ENCODE assay signal across 9 cellular contexts in the genomic region with DNA sequence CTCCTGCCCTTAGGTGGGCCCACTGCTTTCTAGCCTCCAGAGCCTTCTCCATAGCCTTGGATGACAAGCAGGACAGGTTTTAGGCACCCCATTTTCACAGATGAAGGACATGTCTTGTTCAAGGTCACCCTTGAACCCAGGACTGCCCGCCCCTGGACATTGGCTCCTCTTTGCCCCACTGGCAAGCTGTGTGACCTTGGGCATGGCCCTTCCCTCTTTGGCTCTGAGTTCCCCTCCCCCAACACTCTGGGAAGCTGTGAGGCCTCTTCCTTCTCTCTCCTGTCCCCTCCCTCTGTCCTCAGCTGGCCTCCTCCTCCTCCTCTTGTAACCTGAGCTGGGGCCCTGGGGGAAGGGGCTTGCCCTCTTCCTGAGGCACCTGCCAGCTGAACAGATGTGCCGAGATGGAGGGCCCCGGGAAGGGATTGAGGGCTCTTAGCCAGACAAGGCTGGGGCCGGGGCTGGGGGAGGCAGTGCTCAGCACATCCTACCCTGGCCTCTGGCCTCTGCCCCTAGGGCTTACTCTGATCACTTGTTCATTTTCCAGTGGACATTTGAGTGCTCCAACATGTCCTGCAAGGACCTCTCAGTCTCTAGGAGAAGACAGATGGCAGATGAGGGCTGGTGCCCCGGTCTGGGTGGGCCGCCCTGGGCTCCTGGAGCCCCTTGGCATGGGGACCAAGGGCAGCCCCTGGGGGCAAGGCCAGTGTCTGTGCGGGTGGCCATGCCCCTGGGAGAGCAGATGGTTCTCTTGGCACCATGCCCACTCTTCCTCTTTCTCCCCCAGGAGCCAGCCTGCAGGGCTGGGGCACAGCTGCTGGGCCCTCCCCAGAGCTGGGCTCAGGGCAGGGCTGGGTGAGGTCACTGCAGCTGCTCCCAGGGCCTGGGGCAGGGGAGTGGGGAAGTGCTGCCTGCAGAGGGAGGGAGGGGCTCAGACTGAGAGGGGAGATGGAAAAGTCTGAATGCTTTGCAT. TPM values are rescaled to one million over a fixed set of nuclear protein-coding genes. Genes with fewer than 3 reads are reported as not detected.
DNase-seq lines count a peak whose midpoint lies in the region; ATAC-seq lines count a peak whose summit lies in the region.
"Had no signal": no experiment of that assay in that cellular context is flagged by ENCODE, and none has a peak within 500 bp of the region (broad histone marks: within the 10 kb centered on the region; RNA-seq: fewer than 3 reads in every experiment).

No MANE protein-coding gene starts in this region.

- no peak overlapping the region for H4K91ac ChIP-seq in neuronal stem cell (ENCODE audit: low read depth, low read length, poor library complexity)

- H3K14ac ChIP-seq in neuronal stem cell (ENCODE audit: low read length), result no peak overlapping the region

- peak overlapping the region; percentile 25 for H3K9ac ChIP-seq in neuronal stem cell (ENCODE audit: low read depth, low read length, poor library complexity)

- peak overlapping the region; percentile 95 for H3K18ac ChIP-seq in neuronal stem cell (ENCODE audit: low read length)

- no peaks in the 10 kb centered on the region for H3K36me3 ChIP-seq in neuronal stem cell (replicated peaks in 1 of 2; ENCODE audit: control insufficient read depth in 2 of 2, insufficient read depth in 2 of 2, low read length in 2 of 2)

- H3K4me1 ChIP-seq in neuronal stem cell (ENCODE audit: control insufficient read depth in 2 of 2, insufficient read depth in 1 of 2, low read depth in 1 of 2, low read length in 2 of 2), result peaks cover 20% of the 10 kb centered on the region in 2 donors

- no peak overlapping the region for H4K8ac ChIP-seq in neuronal stem cell (ENCODE audit: low read depth, low read length)

- H3K79me1 ChIP-seq in neuronal stem cell (ENCODE audit: low read depth, low read length), result no peaks in the 10 kb centered on the region

- H3K4ac ChIP-seq in neuronal stem cell (ENCODE audit: low read length), result peak overlapping the region; percentile 47

- peak overlapping the region; percentile 30 for H3K27ac ChIP-seq in neuronal stem cell (replicated peaks; ENCODE audit: low read length)

- WGBS in neuronal stem cell (ENCODE audit: extremely low coverage in 2 of 2, insufficient read length in 2 of 2, insufficient replicate concordance in 1 of 2), 2 donors, result no CpG with 5 or more reads among the region's 7 CpGs

- peak overlapping the region; percentile 30 for H2AFZ ChIP-seq in neuronal stem cell (ENCODE audit: low read length)

- no peaks in the 10 kb centered on the region for H3K9me3 ChIP-seq in neuronal stem cell (replicated peaks in 1 of 2; ENCODE audit: control insufficient read depth in 2 of 2, insufficient read depth in 1 of 2, low read depth in 1 of 2, low read length in 2 of 2)

- peak overlapping the region; percentile 9 for H2BK5ac ChIP-seq in neuronal stem cell (ENCODE audit: low read length)

- H3K27ac Mint-ChIP-seq in dendritic cell treated with granulocyte-macrophage colony-stimulating factor and Interleukin-4, amounts not matched to agents 40 ng/mL and 50 ng/mL, for 4 days, result peak overlapping the region; percentile 71

- peaks cover 0 to 58% (median 12%) of the 10 kb centered on the region in 3 experiments for H3K27me3 ChIP-seq in neuronal stem cell (ENCODE audit: control insufficient read depth in 3 of 3, insufficient read depth in 3 of 3, low read depth in 1 of 3, low read length in 3 of 3)

- no peaks in the 10 kb centered on the region for H3K36me3 Mint-ChIP-seq in dendritic cell treated with granulocyte-macrophage colony-stimulating factor and Interleukin-4, amounts not matched to agents 40 ng/mL and 50 ng/mL, for 4 days (ENCODE audit: low read depth)

- H3K23ac ChIP-seq in neuronal stem cell (ENCODE audit: low read depth, low read length, poor library complexity), result peak overlapping the region; percentile 35

- peak overlapping the region; percentile 14 for H2BK15ac ChIP-seq in neuronal stem cell (ENCODE audit: low read length)

- peak overlapping the region; percentile 56 for H2BK120ac ChIP-seq in neuronal stem cell (ENCODE audit: low read depth, low read length)

- intact Hi-C loops in dendritic cell treated with granulocyte-macrophage colony-stimulating factor and Interleukin-4, amounts not matched to agents 40 ng/mL and 50 ng/mL, for 4 days (cut with micrococcal nuclease), result no loop called here

- peak overlapping the region in 1 of 2 donors; percentile 14 for H3K4me3 ChIP-seq in neuronal stem cell (ENCODE audit: low read length in 2 of 2)

- peaks cover 21% of the 10 kb centered on the region for H3K4me1 Mint-ChIP-seq in dendritic cell treated with granulocyte-macrophage colony-stimulating factor and Interleukin-4, amounts not matched to agents 40 ng/mL and 50 ng/mL, for 4 days (ENCODE audit: low read depth)

- H2BK12ac ChIP-seq in neuronal stem cell (ENCODE audit: low read length), result no peak overlapping the region

- peaks cover 48% of the 10 kb centered on the region for H3K27me3 Mint-ChIP-seq in dendritic cell treated with granulocyte-macrophage colony-stimulating factor and Interleukin-4, amounts not matched to agents 40 ng/mL and 50 ng/mL, for 4 days

- peak; percentile 91 for DNase-seq in ELF-1 (ENCODE audit: low read depth, low spot score)
- DNase-seq in NCI-H2107 treated with DMSO at 0.1 percent for 48 hours (lab: John Stamatoyannopoulos, UW; ENCODE audit: unreplicated experiment), result peak; percentile 89
- no peak for DNase-seq in neuronal stem cell (ENCODE audit: low spot score)
- no peak for DNase-seq in activated effector memory CD4-positive, alpha-beta T cell treated with Interleukin-2 at 50 U/mL for 16 hours
- DNase-seq: T-helper 1 cell had no signal

- no peak overlapping the region for H3K4me3 Mint-ChIP-seq in dendritic cell treated with granulocyte-macrophage colony-stimulating factor and Interleukin-4, amounts not matched to agents 40 ng/mL and 50 ng/mL, for 4 days

- peak overlapping the region; percentile 89 for H2AK5ac ChIP-seq in neuronal stem cell (ENCODE audit: low read depth, low read length)

- H3K4me2 ChIP-seq in neuronal stem cell (ENCODE audit: insufficient read depth, low read length, poor library complexity, severe bottlenecking), result peak overlapping the region; percentile 52

- ATAC-seq in HG03175 (IDR thresholded peaks at IDR 0.05; ENCODE audit: unreplicated experiment) (no peak), HG03378 (IDR thresholded peaks at IDR 0.05; ENCODE audit: unreplicated experiment) (no peak), GM21360 (IDR thresholded peaks at IDR 0.05; ENCODE audit: unreplicated experiment) (no peak)

- H3K9me3 Mint-ChIP-seq in dendritic cell treated with granulocyte-macrophage colony-stimulating factor and Interleukin-4, amounts not matched to agents 40 ng/mL and 50 ng/mL, for 4 days, result no peaks in the 10 kb centered on the region

RNA-seq across cellular contexts. Expression of a gene that starts 10.7 kb away (rescaled TPM):
- 3.4 TPM for polyA plus RNA-seq in neuronal stem cell (2013, experiment 1 of 2)
- polyA plus RNA-seq in neuronal stem cell (2013, experiment 2 of 2), result 3.1 TPM

Comparison
In these comparisons a context has a peak if more than half of its experiments do, and no peak if none do; other contexts are left out.
1. DNase-seq: peak in ELF-1 (single experiment) and NCI-H2107 treated with DMSO at 0.1 percent for 48 hours (single experiment); none in neuronal stem cell (single experiment) and activated effector memory CD4-positive, alpha-beta T cell treated with Interleukin-2 at 50 U/mL for 16 hours (single experiment).